9 cellular contexts compared by ENCODE assay signal in genomic region chr19:55206664-55207500, GRCh38. TPM values are rescaled to one million over a fixed set of nuclear protein-coding genes. Genes with fewer than 3 reads are reported as not detected.
DNase-seq lines count a peak whose midpoint lies in the region; ATAC-seq and TF ChIP-seq lines count a peak whose summit lies in the region.
"Had no signal": no experiment of that assay in that cellular context is flagged by ENCODE, and none has a peak within 500 bp of the region (broad histone marks: within the 10 kb centered on the region; RNA-seq: fewer than 3 reads in every experiment).

No MANE protein-coding gene starts in this region.

- POLR2A ChIA-PET in activated CD4-positive, alpha-beta T cell treated with anti-CD3 and anti-CD28 coated beads, Interleukin-2, amount 10 ng/mL, durations not matched to agents 7 days and 5 days (lab: Charles Lee) = no interaction called here

- peaks cover 7% of the 10 kb centered on the region for H3K27me3 Mint-ChIP-seq in activated CD4-positive, alpha-beta T cell treated with anti-CD3 and anti-CD28 coated beads, Interleukin-2, amount 10 ng/mL, durations not matched to agents 7 days and 5 days

- H3K4me3 ChIP-seq in epithelial cell of esophagus (ENCODE audit: low read length) (no peak overlapping the region), mucosa of descending colon (no peak overlapping the region)

- H3K36me3 Mint-ChIP-seq in activated CD4-positive, alpha-beta T cell treated with anti-CD3 and anti-CD28 coated beads, Interleukin-2, amount 10 ng/mL, durations not matched to agents 7 days and 5 days (ENCODE audit: low read depth) = no peaks in the 10 kb centered on the region

- ATAC-seq in mucosa of descending colon = peak; percentile 88
- ATAC-seq in stimulated activated naive CD8-positive, alpha-beta T cell treated with anti-CD3 and anti-CD28 coated beads, Interleukin-15, Interleukin-2, amounts not matched to agents 100 U/mL and 50 U/mL, for 24 hours = peak; percentile 89
- ATAC-seq in HG02759 (IDR thresholded peaks at IDR 0.05; ENCODE audit: unreplicated experiment) = no peak
- no peak for ATAC-seq in GM21390 (IDR thresholded peaks at IDR 0.05; ENCODE audit: unreplicated experiment)

- H3K9me3 ChIP-seq in mucosa of descending colon = no peaks in the 10 kb centered on the region

- H3K27ac Mint-ChIP-seq in activated CD4-positive, alpha-beta T cell treated with anti-CD3 and anti-CD28 coated beads, Interleukin-2, amount 10 ng/mL, durations not matched to agents 7 days and 5 days = no peak overlapping the region

- H3K36me3 ChIP-seq in mucosa of descending colon (ENCODE audit: low read depth) = no peaks in the 10 kb centered on the region

- peak; percentile 94 for DNase-seq in ELR (ENCODE audit: low read depth)
- peak; percentile 74 for DNase-seq in NCI-H1436 (lab: John Stamatoyannopoulos, UW)
- peak; percentile 13 for DNase-seq in activated CD4-positive, alpha-beta T cell treated with anti-CD3 and anti-CD28 coated beads, Interleukin-2, amount 10 ng/mL, durations not matched to agents 7 days and 5 days
- peak; percentile 91 for DNase-seq in epithelial cell of esophagus (ENCODE audit: low read depth)
- DNase-seq in mucosa of descending colon = peak; percentile 89 to 91 (median 91)
- peak; percentile 68 for DNase-seq in stimulated activated naive CD8-positive, alpha-beta T cell treated with anti-CD3 and anti-CD28 coated beads, Interleukin-15, Interleukin-2, amounts not matched to agents 100 U/mL and 50 U/mL, for 24 hours

- peaks cover 7% of the 10 kb centered on the region for H3K4me1 ChIP-seq in mucosa of descending colon (ENCODE audit: low read depth)

- intact Hi-C loops in mucosa of descending colon (cut with DNase I, micrococcal nuclease) = no loop called here

- peaks cover 4% of the 10 kb centered on the region for H3K4me1 Mint-ChIP-seq in activated CD4-positive, alpha-beta T cell treated with anti-CD3 and anti-CD28 coated beads, Interleukin-2, amount 10 ng/mL, durations not matched to agents 7 days and 5 days

- TF ChIP-seq CTCF in epithelial cell of esophagus (IDR thresholded peaks at IDR 0.05; ENCODE audit: insufficient read depth, low read depth, low read length, missing control alignments) (no peak), mucosa of descending colon (IDR thresholded peaks at IDR 0.05) (no peak)

- CTCF ChIA-PET in activated CD4-positive, alpha-beta T cell treated with anti-CD3 and anti-CD28 coated beads, Interleukin-2, amount 10 ng/mL, durations not matched to agents 7 days and 5 days (lab: Charles Lee) = interaction anchor here (0.8 to 1.3 kb wide), 5 partner anchors 9 to 508 kb away, joined by 3 to 5 read pairs (median 3); no protein-coding TSS in a partner anchor

- no peaks in the 10 kb centered on the region for H3K9me3 Mint-ChIP-seq in activated CD4-positive, alpha-beta T cell treated with anti-CD3 and anti-CD28 coated beads, Interleukin-2, amount 10 ng/mL, durations not matched to agents 7 days and 5 days

- H3K4me3 Mint-ChIP-seq in activated CD4-positive, alpha-beta T cell treated with anti-CD3 and anti-CD28 coated beads, Interleukin-2, amount 10 ng/mL, durations not matched to agents 7 days and 5 days = no peak overlapping the region

RNA-seq across cellular contexts. Expression of gene PTPRH, which starts 2.4 kb away (rescaled TPM):
- not detected for total RNA-seq in activated CD4-positive, alpha-beta T cell treated with anti-CD3 and anti-CD28 coated beads, Interleukin-2, amount 10 ng/mL, durations not matched to agents 7 days and 5 days
- total RNA-seq in mucosa of descending colon = 100 to 1,000 TPM in 1 of 3 donors, 10 to 100 TPM in 2; 62.3 to 181 (median 94.8) TPM

RNA-seq across cellular contexts. Expression of gene TMEM86B, which starts 21.7 kb away (rescaled TPM):
- 10 to 100 TPM; 12.7 to 16.7 TPM for total RNA-seq in activated CD4-positive, alpha-beta T cell treated with anti-CD3 and anti-CD28 coated beads, Interleukin-2, amount 10 ng/mL, durations not matched to agents 7 days and 5 days
- 1 to 10 TPM; 3.4 to 4.5 (median 3.7) TPM for total RNA-seq in mucosa of descending colon

RNA-seq across cellular contexts. Expression of gene SYT5, which starts 26.8 kb away (rescaled TPM):
- total RNA-seq in activated CD4-positive, alpha-beta T cell treated with anti-CD3 and anti-CD28 coated beads, Interleukin-2, amount 10 ng/mL, durations not matched to agents 7 days and 5 days = under 1 TPM in 1 of 2 experiments, not detected in 1; 0.17 TPM
- 1 to 10 TPM; 1.0 to 2.9 (median 1.2) TPM for total RNA-seq in mucosa of descending colon
- total RNA-seq: subcutaneous adipose tissue had no signal

RNA-seq across cellular contexts. Expression of gene DNAAF3, which starts 40.5 kb away (rescaled TPM):
- total RNA-seq in activated CD4-positive, alpha-beta T cell treated with anti-CD3 and anti-CD28 coated beads, Interleukin-2, amount 10 ng/mL, durations not matched to agents 7 days and 5 days = not detected
- total RNA-seq in mucosa of descending colon = 1 to 10 TPM in 1 of 3 donors, under 1 TPM in 2; 0.54 to 1.0 (median 0.69) TPM

RNA-seq across cellular contexts. Expression of gene TNNI3, which starts 49.4 kb away (rescaled TPM):
- not detected for total RNA-seq in activated CD4-positive, alpha-beta T cell treated with anti-CD3 and anti-CD28 coated beads, Interleukin-2, amount 10 ng/mL, durations not matched to agents 7 days and 5 days
- total RNA-seq in mucosa of descending colon = 1 to 10 TPM in 1 of 3 donors, not detected in 2; 2.2 TPM
- total RNA-seq: subcutaneous adipose tissue had no signal

Comparison
In these comparisons a context has a peak if more than half of its experiments do, and no peak if none do; other contexts are left out.
1. DNase-seq: peak in every context shown above with its lines; median percentile 94 in ELR; 91 in epithelial cell of esophagus; 91 in mucosa of descending colon; 74 in NCI-H1436; 68 in stimulated activated naive CD8-positive, alpha-beta T cell treated with anti-CD3 and anti-CD28 coated beads, Interleukin-15, Interleukin-2, amounts not matched to agents 100 U/mL and 50 U/mL, for 24 hours; 13 in activated CD4-positive, alpha-beta T cell treated with anti-CD3 and anti-CD28 coated beads, Interleukin-2, amount 10 ng/mL, durations not matched to agents 7 days and 5 days.
2. ATAC-seq: peak in mucosa of descending colon (single experiment) and stimulated activated naive CD8-positive, alpha-beta T cell treated with anti-CD3 and anti-CD28 coated beads, Interleukin-15, Interleukin-2, amounts not matched to agents 100 U/mL and 50 U/mL, for 24 hours (single experiment); none in HG02759 (single experiment) and GM21390 (single experiment).
3. RNA of gene PTPRH, which starts 2.4 kb away (total RNA-seq): 62.3 to 181 TPM in mucosa of descending colon; not detected in activated CD4-positive, alpha-beta T cell treated with anti-CD3 and anti-CD28 coated beads, Interleukin-2, amount 10 ng/mL, durations not matched to agents 7 days and 5 days; every median in the first group is over 10 times any median in the second.